11 cellular contexts compared by ENCODE assay signal in the genomic region with DNA sequence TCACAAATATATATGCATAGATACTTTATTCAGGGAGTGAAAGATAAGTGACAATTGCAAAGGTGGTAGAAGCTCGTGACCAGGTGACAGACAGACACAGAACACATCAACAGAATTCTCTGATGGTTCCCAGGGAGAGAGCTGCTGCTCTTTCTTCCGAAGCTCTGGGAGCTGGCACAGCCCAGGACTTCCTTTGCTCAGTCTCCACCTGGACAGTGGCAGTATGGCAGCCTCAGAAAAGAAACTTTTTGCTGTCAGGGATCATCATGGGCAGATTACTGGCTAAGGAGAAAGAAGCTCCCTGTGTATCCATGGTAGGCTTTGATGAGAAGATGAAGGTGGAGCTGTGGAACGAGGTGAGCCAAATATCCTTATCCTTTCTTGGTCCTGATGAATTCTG. TPM values are rescaled to one million over a fixed set of nuclear protein-coding genes. Genes with fewer than 3 reads are reported as not detected.
"Had no signal": no experiment of that assay in that cellular context is flagged by ENCODE, and none has a peak within 500 bp of the region (broad histone marks: within the 10 kb centered on the region; RNA-seq: fewer than 3 reads in every experiment).

No MANE protein-coding gene starts in this region.

RNA-seq across cellular contexts. Expression of a gene that starts 1.2 kb away (rescaled TPM):
- total RNA-seq: activated CD4-positive, alpha-beta memory T cell treated with anti-CD3 and anti-CD28 coated beads, Interleukin-2, amount 10 ng/mL, durations not matched to agents 7 days and 5 days; activated CD4-positive, alpha-beta T cell treated with anti-CD3 and anti-CD28 coated beads for 36 hours; activated CD4-positive, alpha-beta T cell treated with anti-CD3 and anti-CD28 coated beads, Interleukin-2, amount 10 ng/mL, durations not matched to agents 7 days and 5 days; activated CD8-positive, alpha-beta memory T cell treated with anti-CD3 and anti-CD28 coated beads, Interleukin-2, amount 10 ng/mL, durations not matched to agents 7 days and 5 days; activated CD8-positive, alpha-beta T cell treated with anti-CD3 and anti-CD28 coated beads, Interleukin-2, amount 10 ng/mL, durations not matched to agents 7 days and 5 days; activated naive CD8-positive, alpha-beta T cell treated with anti-CD3 and anti-CD28 coated beads, Interleukin-2, amount 10 ng/mL, durations not matched to agents 7 days and 5 days; activated T-helper 2 cell treated with anti-CD3 and anti-CD28 coated beads, Interferon-gamma antibody, Interleukin-2, Interleukin-4, amounts not matched to agents 10 μg/mL and 5 μg/mL and 100 μg/mL, durations not matched to agents 14 hours and 24 hours and 36 hours; ascending aorta; cardiac muscle cell; WTC11 had no signal
- polyA plus RNA-seq: cardiac muscle cell had no signal

RNA-seq across cellular contexts. Expression of a gene that starts 15.2 kb away (rescaled TPM):
- total RNA-seq: activated CD4-positive, alpha-beta memory T cell treated with anti-CD3 and anti-CD28 coated beads, Interleukin-2, amount 10 ng/mL, durations not matched to agents 7 days and 5 days; activated CD4-positive, alpha-beta T cell treated with anti-CD3 and anti-CD28 coated beads for 36 hours; activated CD4-positive, alpha-beta T cell treated with anti-CD3 and anti-CD28 coated beads, Interleukin-2, amount 10 ng/mL, durations not matched to agents 7 days and 5 days; activated CD8-positive, alpha-beta memory T cell treated with anti-CD3 and anti-CD28 coated beads, Interleukin-2, amount 10 ng/mL, durations not matched to agents 7 days and 5 days; activated CD8-positive, alpha-beta T cell treated with anti-CD3 and anti-CD28 coated beads, Interleukin-2, amount 10 ng/mL, durations not matched to agents 7 days and 5 days; activated naive CD8-positive, alpha-beta T cell treated with anti-CD3 and anti-CD28 coated beads, Interleukin-2, amount 10 ng/mL, durations not matched to agents 7 days and 5 days; activated T-helper 2 cell treated with anti-CD3 and anti-CD28 coated beads, Interferon-gamma antibody, Interleukin-2, Interleukin-4, amounts not matched to agents 10 μg/mL and 5 μg/mL and 100 μg/mL, durations not matched to agents 14 hours and 24 hours and 36 hours; ascending aorta; cardiac muscle cell; WTC11 had no signal
- polyA plus RNA-seq: cardiac muscle cell had no signal

RNA-seq across cellular contexts. Expression of a gene that starts 15.3 kb away (rescaled TPM):
- total RNA-seq: activated CD4-positive, alpha-beta memory T cell treated with anti-CD3 and anti-CD28 coated beads, Interleukin-2, amount 10 ng/mL, durations not matched to agents 7 days and 5 days; activated CD4-positive, alpha-beta T cell treated with anti-CD3 and anti-CD28 coated beads for 36 hours; activated CD4-positive, alpha-beta T cell treated with anti-CD3 and anti-CD28 coated beads, Interleukin-2, amount 10 ng/mL, durations not matched to agents 7 days and 5 days; activated CD8-positive, alpha-beta memory T cell treated with anti-CD3 and anti-CD28 coated beads, Interleukin-2, amount 10 ng/mL, durations not matched to agents 7 days and 5 days; activated CD8-positive, alpha-beta T cell treated with anti-CD3 and anti-CD28 coated beads, Interleukin-2, amount 10 ng/mL, durations not matched to agents 7 days and 5 days; activated naive CD8-positive, alpha-beta T cell treated with anti-CD3 and anti-CD28 coated beads, Interleukin-2, amount 10 ng/mL, durations not matched to agents 7 days and 5 days; activated T-helper 2 cell treated with anti-CD3 and anti-CD28 coated beads, Interferon-gamma antibody, Interleukin-2, Interleukin-4, amounts not matched to agents 10 μg/mL and 5 μg/mL and 100 μg/mL, durations not matched to agents 14 hours and 24 hours and 36 hours; ascending aorta; bronchial epithelial cell; cardiac muscle cell; WTC11 had no signal
- polyA plus RNA-seq: cardiac muscle cell had no signal

RNA-seq across cellular contexts. Expression of a gene that starts 25.1 kb away (rescaled TPM):
- total RNA-seq: activated CD4-positive, alpha-beta memory T cell treated with anti-CD3 and anti-CD28 coated beads, Interleukin-2, amount 10 ng/mL, durations not matched to agents 7 days and 5 days; activated CD4-positive, alpha-beta T cell treated with anti-CD3 and anti-CD28 coated beads for 36 hours; activated CD4-positive, alpha-beta T cell treated with anti-CD3 and anti-CD28 coated beads, Interleukin-2, amount 10 ng/mL, durations not matched to agents 7 days and 5 days; activated CD8-positive, alpha-beta memory T cell treated with anti-CD3 and anti-CD28 coated beads, Interleukin-2, amount 10 ng/mL, durations not matched to agents 7 days and 5 days; activated CD8-positive, alpha-beta T cell treated with anti-CD3 and anti-CD28 coated beads, Interleukin-2, amount 10 ng/mL, durations not matched to agents 7 days and 5 days; activated naive CD8-positive, alpha-beta T cell treated with anti-CD3 and anti-CD28 coated beads, Interleukin-2, amount 10 ng/mL, durations not matched to agents 7 days and 5 days; activated T-helper 2 cell treated with anti-CD3 and anti-CD28 coated beads, Interferon-gamma antibody, Interleukin-2, Interleukin-4, amounts not matched to agents 10 μg/mL and 5 μg/mL and 100 μg/mL, durations not matched to agents 14 hours and 24 hours and 36 hours; ascending aorta; cardiac muscle cell; WTC11 had no signal
- polyA plus RNA-seq: cardiac muscle cell had no signal

RNA-seq across cellular contexts. Expression of a gene that starts 38.2 kb away (rescaled TPM):
- total RNA-seq: activated CD4-positive, alpha-beta memory T cell treated with anti-CD3 and anti-CD28 coated beads, Interleukin-2, amount 10 ng/mL, durations not matched to agents 7 days and 5 days; activated CD4-positive, alpha-beta T cell treated with anti-CD3 and anti-CD28 coated beads for 36 hours; activated CD4-positive, alpha-beta T cell treated with anti-CD3 and anti-CD28 coated beads, Interleukin-2, amount 10 ng/mL, durations not matched to agents 7 days and 5 days; activated CD8-positive, alpha-beta memory T cell treated with anti-CD3 and anti-CD28 coated beads, Interleukin-2, amount 10 ng/mL, durations not matched to agents 7 days and 5 days; activated CD8-positive, alpha-beta T cell treated with anti-CD3 and anti-CD28 coated beads, Interleukin-2, amount 10 ng/mL, durations not matched to agents 7 days and 5 days; activated naive CD8-positive, alpha-beta T cell treated with anti-CD3 and anti-CD28 coated beads, Interleukin-2, amount 10 ng/mL, durations not matched to agents 7 days and 5 days; activated T-helper 2 cell treated with anti-CD3 and anti-CD28 coated beads, Interferon-gamma antibody, Interleukin-2, Interleukin-4, amounts not matched to agents 10 μg/mL and 5 μg/mL and 100 μg/mL, durations not matched to agents 14 hours and 24 hours and 36 hours; ascending aorta; cardiac muscle cell; WTC11 had no signal
- polyA plus RNA-seq: cardiac muscle cell had no signal
